Comparison of ENCODE assay signal across 4 cellular contexts in the genomic region with DNA sequence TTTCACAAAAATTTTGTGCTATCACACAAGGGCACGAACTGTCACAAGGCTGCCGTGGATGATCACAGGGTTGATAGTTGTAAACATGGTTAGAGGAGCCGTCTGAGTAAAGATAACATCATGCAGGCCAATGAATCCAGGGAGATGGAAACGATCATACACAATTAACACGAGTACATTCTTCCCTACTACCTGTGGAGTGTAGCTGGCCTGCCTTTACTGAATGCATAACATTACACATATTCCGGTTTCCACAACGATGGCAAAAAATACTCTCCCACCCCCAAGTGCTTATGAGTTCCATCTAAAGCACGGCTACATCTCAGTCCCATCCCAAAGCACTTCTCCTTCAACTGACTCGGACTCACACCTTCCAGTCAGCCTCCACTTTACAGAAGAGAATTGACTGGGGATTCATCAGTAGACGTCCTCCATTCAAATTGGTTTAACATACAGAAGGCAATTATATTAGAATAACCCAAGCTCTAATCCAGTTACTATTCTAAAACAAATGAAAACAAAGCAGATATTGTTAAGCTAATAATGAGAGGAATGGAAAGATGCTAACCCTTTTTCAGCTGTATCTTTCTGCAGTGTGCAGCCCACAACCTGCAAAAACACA.
A peak's percentile ranks its signal among the peaks of the same experiment; 100 is the strongest.
TF ChIP-seq lines count a peak whose summit lies in the region.

No MANE protein-coding gene starts in this region.

TF ChIP-seq in SK-N-SH, 30 proteins besides CTCF, POLR2A, EP300 and RAD21:
- TF ChIP-seq RCOR1 (IDR thresholded peaks at IDR 0.05; ENCODE audit: low read length) (0 out of 2 replicates have a peak, but pooled peaks have one; percentile 17), NRF1 (IDR thresholded peaks at IDR 0.05; ENCODE audit: low read depth, low read length) (no peak), FOXJ3 (CRISPR knock-in tag; IDR thresholded peaks at IDR 0.05) (no peak), MXI1 (IDR thresholded peaks at IDR 0.05; ENCODE audit: low read depth, low read length) (no peak), TEAD4 (IDR thresholded peaks at IDR 0.05; ENCODE audit: borderline replicate concordance, insufficient read depth) (no peak), POLR2AphosphoS5 (IDR thresholded peaks at IDR 0.05; ENCODE audit: low read depth, low read length) (no peak), GATA2 (CRISPR knock-in tag; IDR thresholded peaks at IDR 0.05) (peak; percentile 17; the same call in 1 of the 2 replicates)

TF ChIP-seq in SK-N-SH treated with all-trans-retinoic acid at 6 μM for 48 hours, 23 proteins besides CTCF, POLR2A, EP300 and RAD21:
- TF ChIP-seq POU6F1 (CRISPR knock-in tag; IDR thresholded peaks at IDR 0.05; ENCODE audit: borderline replicate concordance, low read depth) (no peak), SNAI2 (CRISPR knock-in tag; IDR thresholded peaks at IDR 0.05) (no peak), ZNF8 (CRISPR knock-in tag; IDR thresholded peaks at IDR 0.05) (no peak), ZFP3 (CRISPR knock-in tag; IDR thresholded peaks at IDR 0.05) (no peak), ZNF70 (CRISPR knock-in tag; IDR thresholded peaks at IDR 0.05) (no peak), ESRRG (CRISPR knock-in tag; IDR thresholded peaks at IDR 0.05) (no peak), RARB (CRISPR knock-in tag; IDR thresholded peaks at IDR 0.05) (no peak), BACH2 (CRISPR knock-in tag; IDR thresholded peaks at IDR 0.05; ENCODE audit: borderline replicate concordance) (no peak)

TF ChIP-seq in GM23338, 12 proteins besides CTCF, POLR2A, EP300 and RAD21 (continues in another document):
- TF ChIP-seq REST (IDR thresholded peaks at IDR 0.05; ENCODE audit: unreplicated experiment) = no peak
- no peak for TF ChIP-seq JUNB (IDR thresholded peaks at IDR 0.05; ENCODE audit: unreplicated experiment)
- TF ChIP-seq ZNF114 (CRISPR knock-in tag; IDR thresholded peaks at IDR 0.05) = no peak
- TF ChIP-seq POLR2AphosphoS5 (IDR thresholded peaks at IDR 0.05; ENCODE audit: low read depth) = no peak
- TF ChIP-seq EZH2 (IDR thresholded peaks at IDR 0.05; ENCODE audit: low read depth, unreplicated experiment) = no peak
- no peak for TF ChIP-seq NANOG (IDR thresholded peaks at IDR 0.05; ENCODE audit: borderline replicate concordance)
- no peak for TF ChIP-seq CREB1 (CRISPR knock-in tag; IDR thresholded peaks at IDR 0.05; ENCODE audit: low read depth)
- TF ChIP-seq STAT1 (IDR thresholded peaks at IDR 0.05; ENCODE audit: unreplicated experiment) = no peak

TF ChIP-seq in K562, 482 proteins besides CTCF, POLR2A, EP300 and RAD21:
- TF ChIP-seq, protein P1, sequence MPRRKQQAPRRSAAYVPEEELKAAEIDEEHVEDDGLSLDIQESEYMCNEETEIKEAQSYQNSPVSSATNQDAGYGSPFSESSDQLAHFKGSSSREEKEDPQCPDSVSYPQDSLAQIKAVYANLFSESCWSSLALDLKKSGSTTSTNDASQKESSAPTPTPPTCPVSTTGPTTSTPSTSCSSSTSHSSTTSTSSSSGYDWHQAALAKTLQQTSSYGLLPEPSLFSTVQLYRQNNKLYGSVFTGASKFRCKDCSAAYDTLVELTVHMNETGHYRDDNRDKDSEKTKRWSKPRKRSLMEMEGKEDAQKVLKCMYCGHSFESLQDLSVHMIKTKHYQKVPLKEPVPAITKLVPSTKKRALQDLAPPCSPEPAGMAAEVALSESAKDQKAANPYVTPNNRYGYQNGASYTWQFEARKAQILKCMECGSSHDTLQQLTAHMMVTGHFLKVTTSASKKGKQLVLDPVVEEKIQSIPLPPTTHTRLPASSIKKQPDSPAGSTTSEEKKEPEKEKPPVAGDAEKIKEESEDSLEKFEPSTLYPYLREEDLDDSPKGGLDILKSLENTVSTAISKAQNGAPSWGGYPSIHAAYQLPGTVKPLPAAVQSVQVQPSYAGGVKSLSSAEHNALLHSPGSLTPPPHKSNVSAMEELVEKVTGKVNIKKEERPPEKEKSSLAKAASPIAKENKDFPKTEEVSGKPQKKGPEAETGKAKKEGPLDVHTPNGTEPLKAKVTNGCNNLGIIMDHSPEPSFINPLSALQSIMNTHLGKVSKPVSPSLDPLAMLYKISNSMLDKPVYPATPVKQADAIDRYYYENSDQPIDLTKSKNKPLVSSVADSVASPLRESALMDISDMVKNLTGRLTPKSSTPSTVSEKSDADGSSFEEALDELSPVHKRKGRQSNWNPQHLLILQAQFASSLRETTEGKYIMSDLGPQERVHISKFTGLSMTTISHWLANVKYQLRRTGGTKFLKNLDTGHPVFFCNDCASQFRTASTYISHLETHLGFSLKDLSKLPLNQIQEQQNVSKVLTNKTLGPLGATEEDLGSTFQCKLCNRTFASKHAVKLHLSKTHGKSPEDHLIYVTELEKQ (CRISPR knock-in tag; IDR thresholded peaks at IDR 0.05) = no peak
- TF ChIP-seq THRAP3 (IDR thresholded peaks at IDR 0.05; ENCODE audit: borderline replicate concordance) (no peak), FOXJ2 (tag; IDR thresholded peaks at IDR 0.05) (peak; percentile 83), ZNF274 (IDR thresholded peaks at IDR 0.05; ENCODE audit: borderline replicate concordance, low read depth, low read length) (no peak), ATF3 (IDR thresholded peaks at IDR 0.05) (no peak), ATF3 (CRISPR knock-in tag; conservative IDR thresholded peaks at IDR 0.05) (no peak), IRF2 (CRISPR knock-in tag; IDR thresholded peaks at IDR 0.05) (0 out of 2 replicates have a peak, but pooled peaks have one; percentile 55), E2F4 (CRISPR knock-in tag; IDR thresholded peaks at IDR 0.05; ENCODE audit: low read depth) (peak; percentile 63; the same call in 1 of the 2 replicates), REST (CRISPR knock-in tag; IDR thresholded peaks at IDR 0.05; ENCODE audit: low read depth) (no peak), TRIM24 (IDR thresholded peaks at IDR 0.05) (no peak), NCOA4 (IDR thresholded peaks at IDR 0.05; ENCODE audit: partially characterized antibody) (no peak)
